Comparison of ENCODE assay signal across 22 cellular contexts in the genomic region with DNA sequence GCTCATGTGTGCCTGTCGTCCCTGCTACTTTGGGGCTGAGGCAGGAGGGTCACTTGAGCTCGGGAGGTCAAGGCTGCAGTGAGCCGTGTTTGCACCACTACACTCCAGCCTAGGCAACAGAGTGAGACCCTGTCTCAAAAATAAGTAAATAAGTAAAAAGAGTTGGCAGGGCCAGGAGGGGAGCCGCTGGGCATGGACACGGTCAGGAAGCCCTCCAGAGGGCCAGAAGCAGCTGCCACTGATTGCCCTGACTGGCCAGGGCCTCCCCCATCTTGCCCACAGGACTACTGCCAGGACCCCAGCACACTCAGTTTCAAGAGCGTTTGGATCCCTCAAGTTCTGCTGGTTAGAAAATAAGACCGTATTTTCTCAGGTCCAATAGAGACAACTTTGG.
A peak's percentile ranks its signal among the peaks of the same experiment; 100 is the strongest.
DNase-seq lines count a peak whose midpoint lies in the region; ATAC-seq and TF ChIP-seq lines count a peak whose summit lies in the region.
"Had no signal": no experiment of that assay in that cellular context is flagged by ENCODE, and none has a peak within 500 bp of the region (broad histone marks: within the 10 kb centered on the region; RNA-seq: fewer than 3 reads in every experiment).

No MANE protein-coding gene starts in this region.

- H3K23ac ChIP-seq in IMR-90 (ENCODE audit: low read depth, low read length) (0 out of 2 replicates have a peak overlapping the region, but pooled peaks have one; percentile 88), mesenchymal stem cell (ENCODE audit: low read length in 2 of 2) (no peak overlapping the region)

- TF ChIP-seq POLR2A in IMR-90 (IDR thresholded peaks at IDR 0.05; ENCODE audit: low read depth, low read length) (no peak), breast epithelium (IDR thresholded peaks at IDR 0.05) (no peak)

- H3K4me1 ChIP-seq in IMR-90 (ENCODE audit: control insufficient read depth, insufficient read depth, low read length) (peaks cover 50% of the 10 kb centered on the region), breast epithelium (peaks cover 0 to 25% of the 10 kb centered on the region in 2 donors), mesenchymal stem cell (ENCODE audit: control insufficient read depth, insufficient read depth, low read depth, low read length) (peaks cover 57% of the 10 kb centered on the region), thoracic aorta (ENCODE audit: control insufficient read depth in 1 of 2, low read depth in 2 of 2) (peaks cover 59 to 85% of the 10 kb centered on the region in 2 donors)

- H4K91ac ChIP-seq in IMR-90 (ENCODE audit: insufficient read depth, low read depth, low read length) (no peak overlapping the region), mesenchymal stem cell (ENCODE audit: low read length) (no peak overlapping the region)

- H3K9me3 ChIP-seq in IMR-90 (ENCODE audit: control insufficient read depth, insufficient read depth, low read length), result no peaks in the 10 kb centered on the region
- H3K9me3 ChIP-seq in breast epithelium, result no peaks in the 10 kb centered on the region
- no peaks in the 10 kb centered on the region for H3K9me3 ChIP-seq in mesenchymal stem cell (ENCODE audit: control insufficient read depth, low read length)
- no peaks in the 10 kb centered on the region for H3K9me3 ChIP-seq in thoracic aorta

- no TSS peak for BruUV-seq in IMR-90 (replicated peaks; lab: Mats Ljungman, UMichigan)

- no peak overlapping the region for H3K14ac ChIP-seq in IMR-90 (replicated peaks; ENCODE audit: low read depth, low read length)
- no peak overlapping the region for H3K14ac ChIP-seq in mesenchymal stem cell (ENCODE audit: low read length in 2 of 2)

- peak overlapping the region; percentile 28 to 66 for H2BK12ac ChIP-seq in mesenchymal stem cell (ENCODE audit: low read length in 2 of 2)

- TF ChIP-seq RAD21 in IMR-90 (IDR thresholded peaks at IDR 0.05; ENCODE audit: low read length), result no peak

- H2BK15ac ChIP-seq in IMR-90 (ENCODE audit: low read depth, low read length) (no peak overlapping the region), mesenchymal stem cell (ENCODE audit: low read depth, poor library complexity, severe bottlenecking) (no peak overlapping the region)

- H3K9ac ChIP-seq in IMR-90 (ENCODE audit: low read depth, low read length), result no peak overlapping the region
- H3K9ac ChIP-seq in mesenchymal stem cell (ENCODE audit: low read length), result peak overlapping the region; percentile 81
- H3K9ac ChIP-seq: KMS-11 had no signal

- H3K36me3 ChIP-seq in IMR-90 (ENCODE audit: control insufficient read depth, insufficient read depth, low read length) (peaks cover 30% of the 10 kb centered on the region), breast epithelium (no peaks in the 10 kb centered on the region), mesenchymal stem cell (ENCODE audit: control insufficient read depth in 1 of 2, insufficient read depth in 2 of 2, low read depth in 1 of 2, low read length in 2 of 2) (peaks cover 20 to 64% of the 10 kb centered on the region in 2 experiments), thoracic aorta (peaks cover 5% of the 10 kb centered on the region)

- H2AK5ac ChIP-seq in IMR-90 (ENCODE audit: low read depth, low read length) (peak overlapping the region; percentile 25), mesenchymal stem cell (ENCODE audit: low read length, severe bottlenecking) (no peak overlapping the region)

- dilution Hi-C loops in IMR-90 (cut with HindIII; ENCODE audit: low sequenced_read_pairs, unreplicated experiment), result no loop called here

- no peak overlapping the region for H2BK120ac ChIP-seq in IMR-90 (ENCODE audit: low read depth, low read length)
- H2BK120ac ChIP-seq in mesenchymal stem cell (ENCODE audit: low read depth, low read length), result no peak overlapping the region

- H3K27ac ChIP-seq in IMR-90 (ENCODE audit: insufficient read depth, low read length) (no peak overlapping the region), breast epithelium (peak overlapping the region; percentile 84 to 97), mesenchymal stem cell (ENCODE audit: low read length, poor library complexity, severe bottlenecking) (no peak overlapping the region), thoracic aorta (peak overlapping the region; percentile 97 to 98)
- H3K27ac ChIP-seq: KMS-11, VCaP had no signal

- DNase-seq in IMR-90 (no peak), breast epithelium (ENCODE audit: low spot score in 2 of 2) (no peak), mesenchymal stem cell (no peak), thoracic aorta (ENCODE audit: low spot score) (no peak), kidney tubule cell (ENCODE audit: low spot score) (no peak)
- no peak for DNase-seq in activated CD4-positive, alpha-beta T cell treated with anti-CD3 and anti-CD28 coated beads for 1 hour
- no peak for DNase-seq in activated naive CD4-positive, alpha-beta T cell treated with Interleukin-2 at 50 U/mL for 16 hours
- DNase-seq: activated CD4-positive, alpha-beta T cell treated with anti-CD3 and anti-CD28 coated beads, Interleukin-2, amount 50 U/mL, for 48 hours; activated gamma-delta T cell; amniotic stem cell; DMS79; glutamatergic neuron; NCI-H187 treated with DMSO at 0.1 percent for 48 hours; NCI-H2227 treated with DMSO at 0.1 percent for 48 hours; PC-3; retina; stimulated activated CD4-positive, alpha-beta T cell treated with anti-CD3 and anti-CD28 coated beads, Interleukin-15, amount 100 ng/mL, for 24 hours; trophoblast cell had no signal

- peaks cover 32% of the 10 kb centered on the region; the same call in 1 of the 2 replicates for H4K20me1 ChIP-seq in IMR-90 (ENCODE audit: insufficient read depth, low read length)

- H2AK9ac ChIP-seq in IMR-90 (replicated peaks; ENCODE audit: low read depth, low read length, poor library complexity), result no peak overlapping the region

- peaks cover 69% of the 10 kb centered on the region for H3K9me1 ChIP-seq in IMR-90 (ENCODE audit: insufficient read depth, low read length)

- H2BK5ac ChIP-seq in IMR-90 (ENCODE audit: low read depth, low read length, poor library complexity, severe bottlenecking) (peak overlapping the region; percentile 10), mesenchymal stem cell (ENCODE audit: low read depth, low read length, poor library complexity, severe bottlenecking) (no peak overlapping the region)

- no peak overlapping the region for H4K5ac ChIP-seq in IMR-90 (ENCODE audit: low read depth, low read length)

- CTCF ChIA-PET in IMR-90 (lab: Yijun Ruan, JAX), result interaction anchor here (0.9 kb wide), 1 partner anchor 65 kb away, joined by 3 read pairs; no protein-coding TSS in a partner anchor

- no peak for TF ChIP-seq CTCF in IMR-90 (conservative IDR thresholded peaks at IDR 0.05; ENCODE audit: low read depth, low read length)
- no peak for TF ChIP-seq CTCF in breast epithelium (IDR thresholded peaks at IDR 0.05)
- no peak for TF ChIP-seq CTCF in thoracic aorta (IDR thresholded peaks at IDR 0.05)

- H4K8ac ChIP-seq in IMR-90 (ENCODE audit: low read depth in 2 of 2, low read length in 2 of 2) (no peak overlapping the region), mesenchymal stem cell (ENCODE audit: low read length) (no peak overlapping the region)

- no peak overlapping the region for H3K18ac ChIP-seq in IMR-90 (ENCODE audit: low read depth, low read length)
- H3K18ac ChIP-seq in mesenchymal stem cell (ENCODE audit: low read depth in 1 of 2, low read length in 2 of 2), result peak overlapping the region; percentile 8 to 62

- POLR2A ChIA-PET in IMR-90 (lab: Charles Lee; ENCODE audit: unreplicated experiment), result no interaction called here

- no peak overlapping the region for H2BK20ac ChIP-seq in IMR-90 (ENCODE audit: low read depth, low read length)

- H3K4me3 ChIP-seq in IMR-90 (ENCODE audit: insufficient read depth, low read depth, low read length), result no peak overlapping the region
- H3K4me3 ChIP-seq in breast epithelium, result no peak overlapping the region
- H3K4me3 ChIP-seq in mesenchymal stem cell (ENCODE audit: insufficient read depth in 1 of 2, low read depth in 1 of 2, low read length in 2 of 2), result no peak overlapping the region
- H3K4me3 ChIP-seq in thoracic aorta, result no peak overlapping the region
- H3K4me3 ChIP-seq: lung had no signal

- H3K79me1 ChIP-seq in IMR-90 (ENCODE audit: low read depth in 1 of 2, low read length in 2 of 2), result peaks cover 42 to 81% of the 10 kb centered on the region in 2 experiments
- H3K79me1 ChIP-seq in mesenchymal stem cell (replicated peaks; ENCODE audit: low read length, poor library complexity, severe bottlenecking), result peaks cover 24% of the 10 kb centered on the region

- H3K27me3 ChIP-seq in IMR-90 (ENCODE audit: control insufficient read depth, insufficient read depth, low read length) (no peaks in the 10 kb centered on the region), breast epithelium (no peaks in the 10 kb centered on the region), mesenchymal stem cell (ENCODE audit: control insufficient read depth in 1 of 2, insufficient read depth in 1 of 2, low read length in 2 of 2) (no peaks in the 10 kb centered on the region), thoracic aorta (replicated peaks; ENCODE audit: insufficient read depth) (no peaks in the 10 kb centered on the region)

- in situ Hi-C loops in IMR-90 (cut with MboI; ENCODE audit: low sequenced_read_pairs), result no loop called here

- 100% methylated on average over 2 of the region's 7 CpGs; no CpG with 5 or more reads in 1 of the 2 experiments for WGBS in IMR-90 (ENCODE audit: extremely low coverage in 2 of 2, insufficient read length in 1 of 2), 2 experiments
- WGBS in mesenchymal stem cell, result 96% methylated on average over 7 of the region's 7 CpGs

- ATAC-seq in IMR-90 (ENCODE audit: low read depth) (no peak), thoracic aorta (ENCODE audit: insufficient number of reproducible peaks, low FRiP score, low read depth) (no peak), HG03342 (IDR thresholded peaks at IDR 0.05; ENCODE audit: unreplicated experiment) (no peak)
- ATAC-seq: PC-3 had no signal

- H3K4me2 ChIP-seq in IMR-90 (ENCODE audit: low read depth, low read length) (no peak overlapping the region), mesenchymal stem cell (ENCODE audit: low read length, poor library complexity, severe bottlenecking) (no peak overlapping the region)
- H3K4me2 ChIP-seq: KMS-11 had no signal

- H2AFZ ChIP-seq in IMR-90 (replicated peaks; ENCODE audit: low read length, poor library complexity) (no peak overlapping the region), mesenchymal stem cell (ENCODE audit: low read depth, low read length) (no peak overlapping the region)

- H3K56ac ChIP-seq in IMR-90 (ENCODE audit: extremely low read depth, insufficient read depth, low read length), result no peak overlapping the region

- H3K4ac ChIP-seq in IMR-90 (ENCODE audit: low read depth, low read length) (peak overlapping the region; percentile 19; the same call in 1 of the 2 replicates), mesenchymal stem cell (ENCODE audit: low read depth in 1 of 2, low read length in 2 of 2) (peak overlapping the region in 1 of 2 experiments; percentile 65)

- intact Hi-C loops in IMR-90 (cut with micrococcal nuclease), result no loop called here
- intact Hi-C loops in breast epithelium (cut with DNase I; ENCODE audit: low total_unique reads), result no loop called here

TF ChIP-seq in IMR-90, 13 proteins besides CTCF, POLR2A, EP300 and RAD21 (continues in another document):
- no peak for TF ChIP-seq FOS (IDR thresholded peaks at IDR 0.05; ENCODE audit: low read depth, low read length)
- TF ChIP-seq BHLHE40 (IDR thresholded peaks at IDR 0.05; ENCODE audit: low read depth, low read length), result no peak
- TF ChIP-seq MAZ (IDR thresholded peaks at IDR 0.05; ENCODE audit: borderline replicate concordance, low read depth, low read length), result no peak
- TF ChIP-seq NFE2L2 (IDR thresholded peaks at IDR 0.05; ENCODE audit: low read depth, low read length), result no peak

Comparison
In these comparisons a context has a peak if more than half of its experiments do, and no peak if none do; other contexts are left out.
1. H3K27ac ChIP-seq: peak in breast epithelium (2 of 2) and thoracic aorta (2 of 2); none in IMR-90 (single experiment) and mesenchymal stem cell (single experiment).